Comparison of ENCODE assay signal across 8 cellular contexts in the genomic region with DNA sequence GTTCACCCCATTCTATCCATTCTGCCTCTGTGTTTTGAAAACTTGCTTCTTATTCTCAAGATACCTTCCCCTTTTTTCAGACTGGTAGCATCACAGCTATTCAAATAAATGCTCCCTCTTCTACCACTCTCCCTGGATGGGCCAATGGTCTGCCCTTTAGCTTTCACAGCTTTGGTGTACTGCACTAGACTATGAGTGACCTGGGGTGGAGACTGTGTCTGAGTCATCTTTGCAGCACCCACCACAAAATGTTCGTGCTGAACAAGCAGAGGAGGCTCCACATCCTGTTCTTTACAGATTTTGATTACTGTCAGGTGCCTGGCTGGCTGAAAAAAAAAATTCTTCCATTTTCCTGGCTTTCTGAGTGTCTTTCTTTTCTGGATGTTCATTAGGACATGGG.
DNase-seq lines count a peak whose midpoint lies in the region; TF ChIP-seq lines count a peak whose summit lies in the region.

No MANE protein-coding gene starts in this region.

- in situ Hi-C loops in astrocyte of the spinal cord (cut with HindIII; ENCODE audit: low sequenced_read_pairs) = no loop called here

- H3K4me1 Mint-ChIP-seq in MCF 10A (ENCODE audit: insufficient read depth, unreplicated experiment) = peaks cover 23% of the 10 kb centered on the region

- no peaks in the 10 kb centered on the region for H3K27me3 ChIP-seq in breast epithelium

- no peaks in the 10 kb centered on the region for H3K9me3 ChIP-seq in breast epithelium

- intact Hi-C loops in MCF 10A (cut with micrococcal nuclease) (loop anchor here (2.0 kb wide), 1 partner anchor 36 kb away; no protein-coding TSS in a partner anchor), breast epithelium (cut with DNase I; ENCODE audit: low total_unique reads) (no loop called here), posterior vena cava (cut with DNase I) (no loop called here)

- H3K36me3 Mint-ChIP-seq in MCF 10A (ENCODE audit: insufficient read depth, unreplicated experiment) = no peaks in the 10 kb centered on the region

- no peak for TF ChIP-seq CTCF in MCF 10A (IDR thresholded peaks at IDR 0.05; ENCODE audit: unreplicated experiment)
- TF ChIP-seq CTCF in breast epithelium (IDR thresholded peaks at IDR 0.05) = no peak
- TF ChIP-seq CTCF in astrocyte of the spinal cord (IDR thresholded peaks at IDR 0.05; ENCODE audit: low read depth, low read length) = no peak

- BruUV-seq in MCF 10A (replicated peaks; lab: Mats Ljungman, UMichigan) = no TSS peak

- peak overlapping the region; percentile 73 for H3K27ac Mint-ChIP-seq in MCF 10A (ENCODE audit: low read depth, unreplicated experiment)

- no peak overlapping the region for H3K27ac ChIP-seq in breast epithelium

- no peaks in the 10 kb centered on the region for H3K4me1 ChIP-seq in breast epithelium

- H3K27me3 Mint-ChIP-seq in MCF 10A (ENCODE audit: insufficient read depth, unreplicated experiment) = no peaks in the 10 kb centered on the region

- DNase-seq in MCF 10A (ENCODE audit: unreplicated experiment) (peak; percentile 57), breast epithelium (ENCODE audit: low spot score in 2 of 2) (no peak), MV-4-11 (lab: John Stamatoyannopoulos, UW) (peak; percentile 79), astrocyte of the spinal cord (ENCODE audit: low read depth, low spot score) (peak; percentile 77), NCI-H524 (lab: John Stamatoyannopoulos, UW) (no peak), posterior vena cava (ENCODE audit: low spot score) (no peak), HEK293T (ENCODE audit: extremely low spot score) (no peak)
- peak; percentile 50 for DNase-seq in stimulated activated CD4-positive, alpha-beta T cell treated with anti-CD3 and anti-CD28 coated beads, Interleukin-4, amount 100 ng/mL, for 24 hours

- no peak overlapping the region for H3K4me3 ChIP-seq in breast epithelium
- H3K4me3 ChIP-seq in astrocyte of the spinal cord (ENCODE audit: low read depth, low read length) = no peak overlapping the region

- no peaks in the 10 kb centered on the region for H3K36me3 ChIP-seq in breast epithelium

- no peaks in the 10 kb centered on the region for H3K9me3 Mint-ChIP-seq in MCF 10A (ENCODE audit: unreplicated experiment)

- H3K4me3 Mint-ChIP-seq in MCF 10A (ENCODE audit: unreplicated experiment) = no peak overlapping the region

- POLR2A ChIA-PET in MCF 10A (lab: Yijun Ruan, JAX) (no interaction called here), HEK293T (lab: Yijun Ruan, JAX) (no interaction called here)

- CTCF ChIA-PET in MCF 10A (lab: Yijun Ruan, JAX) = interaction anchor here (0.6 to 0.9 kb wide), 2 partner anchors 13 to 137 kb away, joined by 3 to 4 read pairs; no protein-coding TSS in a partner anchor
- CTCF ChIA-PET in HEK293T (lab: Yijun Ruan, JAX) = no interaction called here

- TF ChIP-seq POLR2A in breast epithelium (IDR thresholded peaks at IDR 0.05) = no peak

TF ChIP-seq in HEK293T, 16 proteins besides CTCF, POLR2A, EP300 and RAD21:
- TF ChIP-seq FOXK2 (IDR thresholded peaks at IDR 0.05) (no peak), ELF4 (IDR thresholded peaks at IDR 0.05) (no peak), HDGF (IDR thresholded peaks at IDR 0.05; ENCODE audit: borderline replicate concordance) (no peak), L3MBTL2 (conservative IDR thresholded peaks at IDR 0.05) (no peak), PKNOX1 (IDR thresholded peaks at IDR 0.05) (no peak), TARDBP (IDR thresholded peaks at IDR 0.05) (no peak), ZNF384 (IDR thresholded peaks at IDR 0.05) (no peak), SP1 (IDR thresholded peaks at IDR 0.05) (no peak), NFRKB (IDR thresholded peaks at IDR 0.05) (no peak), BHLHE40 (IDR thresholded peaks at IDR 0.05; ENCODE audit: borderline replicate concordance) (no peak), ARNT (IDR thresholded peaks at IDR 0.05) (no peak), FOXM1 (IDR thresholded peaks at IDR 0.05; ENCODE audit: borderline replicate concordance) (no peak), LEF1 (IDR thresholded peaks at IDR 0.05; ENCODE audit: borderline replicate concordance) (no peak), SUZ12 (IDR thresholded peaks at IDR 0.05) (no peak), FOXA1 (IDR thresholded peaks at IDR 0.05) (no peak), CTBP1 (IDR thresholded peaks at IDR 0.05; ENCODE audit: borderline replicate concordance) (no peak)

Comparison
In these comparisons a context has a peak if more than half of its experiments do, and no peak if none do; other contexts are left out.
1. DNase-seq: peak in MCF 10A (single experiment), MV-4-11 (single experiment), astrocyte of the spinal cord (single experiment) and stimulated activated CD4-positive, alpha-beta T cell treated with anti-CD3 and anti-CD28 coated beads, Interleukin-4, amount 100 ng/mL, for 24 hours (single experiment); none in breast epithelium (0 of 2), NCI-H524 (0 of 2), posterior vena cava (single experiment) and HEK293T (single experiment).